Comparison of ENCODE assay signal across 19 cellular contexts in genomic region chr10:7942859-7943258, GRCh38.
DNase-seq lines count a peak whose midpoint lies in the region; ATAC-seq, FAIRE-seq and TF ChIP-seq lines count a peak whose summit lies in the region.
"Had no signal": no experiment of that assay in that cellular context is flagged by ENCODE, and none has a peak within 500 bp of the region (broad histone marks: within the 10 kb centered on the region; RNA-seq: fewer than 3 reads in every experiment).

No MANE protein-coding gene starts in this region.

- H3K27me3 Mint-ChIP-seq in endodermal cell (ENCODE audit: insufficient read depth) (no peaks in the 10 kb centered on the region), mesothelial cell of epicardium (ENCODE audit: low read depth) (no peaks in the 10 kb centered on the region)

- peak; percentile 20 for FAIRE-seq in GM12891 (lab: Jason Lieb, UNC)
- FAIRE-seq in keratinocyte (lab: Jason Lieb, UNC): peak; percentile 5
- FAIRE-seq: GM12878, GM19239 had no signal

- peak overlapping the region; percentile 69 for H3K27ac Mint-ChIP-seq in endodermal cell
- no peak overlapping the region for H3K27ac Mint-ChIP-seq in mesothelial cell of epicardium
- H3K27ac Mint-ChIP-seq: CD8-positive, alpha-beta T cell had no signal

- H3K9me3 Mint-ChIP-seq in endodermal cell (no peaks in the 10 kb centered on the region), mesothelial cell of epicardium (peaks cover 19% of the 10 kb centered on the region)

- ATAC-seq in GM21737 (IDR thresholded peaks at IDR 0.05; ENCODE audit: unreplicated experiment): no peak
- ATAC-seq: CD8-positive, alpha-beta T cell; Panc1 had no signal

- H3K79me2 ChIP-seq in keratinocyte (ENCODE audit: control insufficient read depth, insufficient read depth, low read length): peaks cover 5% of the 10 kb centered on the region

- no peak for TF ChIP-seq EP300 in sigmoid colon (IDR thresholded peaks at IDR 0.05)

- WGBS in HUES64: 84% methylated on average over 11 of the region's 11 CpGs
- WGBS in endodermal cell (ENCODE audit: insufficient coverage in 1 of 2, insufficient read length in 1 of 2), 2 experiments: 89 to 92% methylated on average over 11 of the region's 11 CpGs
- 94 to 96% methylated on average over 11 of the region's 11 CpGs for WGBS in sigmoid colon, 2 donors

- peaks cover 2% of the 10 kb centered on the region for H3K9me1 ChIP-seq in keratinocyte (ENCODE audit: control insufficient read depth, extremely low read depth, insufficient read depth, low read length)

- dilution Hi-C loops in keratinocyte (cut with MboI; ENCODE audit: extremely low pct_ligation_motif_present, low sequenced_read_pairs): no loop called here

- H3K27me3 ChIP-seq in HUES64 (ENCODE audit: insufficient read depth, low read length) (no peaks in the 10 kb centered on the region), endodermal cell (ENCODE audit: control insufficient read depth, insufficient read depth, low read length, poor library complexity, severe bottlenecking) (no peaks in the 10 kb centered on the region), keratinocyte (ENCODE audit: control insufficient read depth, extremely low read depth, insufficient read depth, low read length) (no peaks in the 10 kb centered on the region), sigmoid colon (no peaks in the 10 kb centered on the region)
- H3K27me3 ChIP-seq: BLaER1 treated with 17β-estradiol and CSF1 and Interleukin-3, amounts not matched to agents 10 nM and 100 nM had no signal

- no peak for DNase-seq in GM12891 (ENCODE audit: insufficient read length, low spot score)
- DNase-seq in endodermal cell: no peak
- no peak for DNase-seq in keratinocyte (ENCODE audit: low read depth, low spot score)
- DNase-seq in mesothelial cell of epicardium (ENCODE audit: low spot score in 2 of 2, unreplicated experiment in 2 of 2): no peak
- DNase-seq in sigmoid colon: no peak
- DNase-seq: Calu3; CD8-positive, alpha-beta T cell; GOT3; NCI-H1417; NCI-H187; NCI-H345; NCI-H526 had no signal

- TF ChIP-seq CTCF in endodermal cell (conservative IDR thresholded peaks at IDR 0.05): no peak
- no peak for TF ChIP-seq CTCF in keratinocyte (optimal IDR thresholded peaks at IDR 0.05 in 1 of 3, IDR thresholded peaks at IDR 0.05 in 1 of 3, conservative IDR thresholded peaks at IDR 0.05 in 1 of 3; ENCODE audit: extremely low read depth in 1 of 3, insufficient read depth in 2 of 3, low read length in 3 of 3)
- no peak for TF ChIP-seq CTCF in mesothelial cell of epicardium (IDR thresholded peaks at IDR 0.05; ENCODE audit: unreplicated experiment)
- no peak for TF ChIP-seq CTCF in sigmoid colon (IDR thresholded peaks at IDR 0.05)

- no peak overlapping the region for H3K4me3 Mint-ChIP-seq in endodermal cell
- H3K4me3 Mint-ChIP-seq in mesothelial cell of epicardium: no peak overlapping the region
- H3K4me3 Mint-ChIP-seq: CD8-positive, alpha-beta T cell had no signal

- no peak overlapping the region for H2AFZ ChIP-seq in keratinocyte (ENCODE audit: control insufficient read depth, low read length)

- no peaks in the 10 kb centered on the region for H4K20me1 ChIP-seq in keratinocyte (ENCODE audit: control insufficient read depth, extremely low read depth, insufficient read depth, low read length)

- H3K4me1 Mint-ChIP-seq in endodermal cell: peaks cover 55% of the 10 kb centered on the region
- H3K4me1 Mint-ChIP-seq in mesothelial cell of epicardium: peaks cover 4% of the 10 kb centered on the region

- H3K4me3 ChIP-seq in HUES64 (ENCODE audit: low read length): no peak overlapping the region
- H3K4me3 ChIP-seq in endodermal cell (ENCODE audit: low read length): no peak overlapping the region
- no peak overlapping the region for H3K4me3 ChIP-seq in keratinocyte (ENCODE audit: control insufficient read depth in 2 of 3, extremely low read depth in 1 of 3, insufficient read depth in 2 of 3, low read depth in 1 of 3, low read length in 3 of 3)
- H3K4me3 ChIP-seq in sigmoid colon: no peak overlapping the region
- H3K4me3 ChIP-seq: BLaER1 treated with 17β-estradiol and CSF1 and Interleukin-3, amounts not matched to agents 10 nM and 100 nM; GM12878; SK-N-MC had no signal

- peak overlapping the region; percentile 24; the same call in 1 of the 2 replicates for H3K27ac ChIP-seq in HUES64 (ENCODE audit: low read depth, low read length)
- H3K27ac ChIP-seq in endodermal cell (ENCODE audit: low read depth, low read length): no peak overlapping the region
- no peak overlapping the region for H3K27ac ChIP-seq in keratinocyte (ENCODE audit: control insufficient read depth, insufficient read depth, low read length)
- no peak overlapping the region for H3K27ac ChIP-seq in sigmoid colon
- H3K27ac ChIP-seq: BLaER1 treated with 17β-estradiol and CSF1 and Interleukin-3, amounts not matched to agents 10 nM and 100 nM; SK-N-MC had no signal

- H3K4me2 ChIP-seq in keratinocyte (ENCODE audit: control insufficient read depth, extremely low read depth, insufficient read depth, low read depth, low read length): no peak overlapping the region
- H3K4me2 ChIP-seq: BLaER1 treated with 17β-estradiol and CSF1 and Interleukin-3, amounts not matched to agents 10 nM and 100 nM had no signal

- TF ChIP-seq POLR2A in GM12891 (IDR thresholded peaks at IDR 0.05; ENCODE audit: low read depth, low read length) (no peak), sigmoid colon (IDR thresholded peaks at IDR 0.05) (no peak)

- H3K9me3 ChIP-seq in HUES64 (ENCODE audit: insufficient read depth, low read depth, low read length): no peaks in the 10 kb centered on the region
- H3K9me3 ChIP-seq in endodermal cell (ENCODE audit: control insufficient read depth, low read length): peaks cover 6% of the 10 kb centered on the region
- H3K9me3 ChIP-seq in keratinocyte (ENCODE audit: control insufficient read depth, low read depth, low read length): no peaks in the 10 kb centered on the region
- H3K9me3 ChIP-seq in sigmoid colon: peaks cover 0 to 2% (median 0%) of the 10 kb centered on the region in 4 donors

- H3K9ac ChIP-seq in HUES64 (ENCODE audit: low read depth, low read length): no peak overlapping the region
- no peak overlapping the region for H3K9ac ChIP-seq in endodermal cell (ENCODE audit: extremely low read depth, low read length, poor library complexity, severe bottlenecking)
- H3K9ac ChIP-seq in keratinocyte (ENCODE audit: control insufficient read depth, extremely low read depth, insufficient read depth, low read length): no peak overlapping the region
- H3K9ac ChIP-seq: BLaER1 treated with 17β-estradiol and CSF1 and Interleukin-3, amounts not matched to agents 10 nM and 100 nM had no signal

- H3K36me3 Mint-ChIP-seq in endodermal cell (ENCODE audit: low read depth): no peaks in the 10 kb centered on the region
- H3K36me3 Mint-ChIP-seq in mesothelial cell of epicardium: peaks cover 13% of the 10 kb centered on the region

- intact Hi-C loops in sigmoid colon (cut with DNase I): no loop called here

- peaks cover 36% of the 10 kb centered on the region for H3K4me1 ChIP-seq in HUES64 (ENCODE audit: insufficient read depth, low read length)
- peaks cover 5% of the 10 kb centered on the region for H3K4me1 ChIP-seq in endodermal cell (ENCODE audit: control insufficient read depth, insufficient read depth, low read length)
- H3K4me1 ChIP-seq in keratinocyte (ENCODE audit: control insufficient read depth, extremely low read depth, insufficient read depth, low read length): peaks cover 30% of the 10 kb centered on the region
- H3K4me1 ChIP-seq in sigmoid colon: peaks cover 0 to 6% (median 0%) of the 10 kb centered on the region in 4 donors

- no peaks in the 10 kb centered on the region for H3K36me3 ChIP-seq in HUES64 (ENCODE audit: insufficient read depth, low read length)
- H3K36me3 ChIP-seq in endodermal cell (ENCODE audit: control insufficient read depth, insufficient read depth, low read length): no peaks in the 10 kb centered on the region
- no peaks in the 10 kb centered on the region for H3K36me3 ChIP-seq in keratinocyte (ENCODE audit: control insufficient read depth in 2 of 2, extremely low read depth in 1 of 2, insufficient read depth in 2 of 2, low read length in 2 of 2)
- no peaks in the 10 kb centered on the region for H3K36me3 ChIP-seq in sigmoid colon

TF ChIP-seq in GM12891, 5 proteins besides CTCF, POLR2A, EP300 and RAD21:
- TF ChIP-seq PAX5 (IDR thresholded peaks at IDR 0.05; ENCODE audit: insufficient read depth, low read length, severe bottlenecking): no peak
- TF ChIP-seq POU2F2 (IDR thresholded peaks at IDR 0.05; ENCODE audit: low read depth, low read length): no peak
- no peak for TF ChIP-seq POLR2AphosphoS5 (IDR thresholded peaks at IDR 0.05; ENCODE audit: low read depth, low read length)
- TF ChIP-seq SPI1 (IDR thresholded peaks at IDR 0.05; ENCODE audit: low read depth, low read length): no peak
- no peak for TF ChIP-seq TAF1 (IDR thresholded peaks at IDR 0.05; ENCODE audit: low read depth, low read length)
